In genomic region chr2:133848111-133848649, GRCh38 we compare ENCODE assay signal across 21 cellular contexts.
"Had no signal": no experiment of that assay in that cellular context is flagged by ENCODE, and none has a peak within 500 bp of the region (broad histone marks: within the 10 kb centered on the region; RNA-seq: fewer than 3 reads in every experiment).

No MANE protein-coding gene starts in this region.

- DNase-seq: cerebellar nuclear complex; colonic mucosa; effector CD4-positive, alpha-beta T cell; endodermal cell; erythroblast; hippocampal formation; kidney glomerular epithelial cell; lower lobe of right lung; naive B cell; occipital lobe; sigmoid colon; small intestine; stimulated activated CD4-positive, alpha-beta T cell treated with anti-CD3 and anti-CD28 coated beads, Interleukin-12 subunit alpha, Interleukin-12 subunit beta, amount 100 ng/mL, for 4 hours; stimulated activated naive CD4-positive, alpha-beta T cell; stomach; substantia nigra; trophoblast cell had no signal

- H3K36me3 ChIP-seq: colonic mucosa, heart left ventricle, lower lobe of right lung, prostate gland, sigmoid colon, stomach had no signal

- H3K27ac ChIP-seq: colonic mucosa, heart left ventricle, lower lobe of right lung, parathyroid adenoma, prostate gland, sigmoid colon, stomach had no signal

- H3K79me2 ChIP-seq: parathyroid adenoma had no signal

- H3K4me3 ChIP-seq: colonic mucosa, heart left ventricle, lower lobe of right lung, prostate gland, sigmoid colon, stomach had no signal

- H3K27me3 ChIP-seq: colonic mucosa, heart left ventricle, sigmoid colon had no signal

- H3K4me1 ChIP-seq: colonic mucosa, lower lobe of right lung, parathyroid adenoma, prostate gland, sigmoid colon had no signal

- H2AFZ ChIP-seq: parathyroid adenoma had no signal

- H3K9ac ChIP-seq: parathyroid adenoma had no signal

- ATAC-seq: left lobe of liver, lower lobe of right lung had no signal

- H3K9me3 ChIP-seq: colonic mucosa, heart left ventricle, lower lobe of right lung, prostate gland, sigmoid colon, stomach had no signal
